11 cellular contexts compared by ENCODE assay signal in the genomic region with DNA sequence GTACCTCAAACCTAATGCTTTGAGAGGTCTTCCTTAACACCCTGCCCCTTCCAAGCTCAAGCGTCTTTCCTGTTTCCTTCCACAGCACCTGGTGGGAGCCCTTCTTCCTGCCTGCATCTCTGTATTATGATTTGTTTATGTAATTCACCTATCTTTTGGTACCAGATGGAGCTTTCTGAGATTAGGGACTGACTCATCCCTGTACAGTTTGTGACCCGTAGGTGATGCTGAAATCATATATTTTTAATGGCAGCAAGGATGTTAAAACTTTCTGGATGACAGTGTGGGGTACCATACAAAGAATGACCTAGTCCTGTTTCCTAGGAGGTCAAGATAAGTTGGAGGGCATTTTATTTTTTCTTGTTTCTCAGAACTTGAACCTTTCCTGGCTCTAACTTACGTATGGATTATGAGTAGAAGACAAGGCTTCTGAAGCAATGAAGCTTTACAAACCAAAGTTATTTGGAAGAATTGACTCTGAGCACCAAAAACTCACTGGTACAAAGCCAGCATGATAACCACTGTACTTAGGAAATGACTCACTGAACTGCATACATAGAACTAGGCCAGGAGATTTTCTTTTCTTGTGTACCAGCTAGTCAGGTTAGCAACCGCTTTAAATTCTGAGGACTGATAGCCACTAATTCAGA. TPM values are rescaled to one million over a fixed set of nuclear protein-coding genes. Genes with fewer than 3 reads are reported as not detected.
A peak's percentile ranks its signal among the peaks of the same experiment; 100 is the strongest.
DNase-seq lines count a peak whose midpoint lies in the region; ATAC-seq, FAIRE-seq and TF ChIP-seq lines count a peak whose summit lies in the region.
"Had no signal": no experiment of that assay in that cellular context is flagged by ENCODE, and none has a peak within 500 bp of the region (broad histone marks: within the 10 kb centered on the region; RNA-seq: fewer than 3 reads in every experiment).

No MANE protein-coding gene starts in this region.

- SMC1A ChIA-PET in GM12878 (lab: Charles Lee; ENCODE audit: uncharacterized antibody, unreplicated experiment) = interaction anchor here (1.4 to 1.6 kb wide), 2 partner anchors 51 to 63 kb away, joined by 3 to 7 read pairs; no protein-coding TSS in a partner anchor

- WGBS in GM12878 (ENCODE audit: insufficient coverage, insufficient replicate concordance, low lambda C conversion rate, missing lambda C conversion rate) = 1% methylated on average over 3 of the region's 4 CpGs

- no peak for TF ChIP-seq RAD21 in GM12878 (IDR thresholded peaks at IDR 0.05; ENCODE audit: insufficient read depth, low read depth, low read length)

- no peak for TF ChIP-seq POLR2A in GM12878 (IDR thresholded peaks at IDR 0.05; ENCODE audit: low read depth, low read length)

- H3K4me3 ChIP-seq in AG09309 (ENCODE audit: control insufficient read depth, low read depth, low read length) (no peak overlapping the region), GM12878 (no peak overlapping the region)

- H3K4me3 Mint-ChIP-seq in glutamatergic neuron (ENCODE audit: unreplicated experiment) = no peak overlapping the region
- H3K4me3 Mint-ChIP-seq: activated B cell treated with CpG ODN at 0.5 μM for 24 hours had no signal

- no peak overlapping the region for H3K9ac ChIP-seq in GM12878 (ENCODE audit: control insufficient read depth, insufficient read depth, low read length)

- no peaks in the 10 kb centered on the region for H3K27me3 Mint-ChIP-seq in glutamatergic neuron (ENCODE audit: unreplicated experiment)
- H3K27me3 Mint-ChIP-seq: activated B cell treated with CpG ODN at 0.5 μM for 24 hours had no signal

- H3K36me3 Mint-ChIP-seq in glutamatergic neuron (ENCODE audit: unreplicated experiment) = no peaks in the 10 kb centered on the region

- DNase-seq in AG09309 (ENCODE audit: low read depth) (peak; percentile 11), GM12878 (ENCODE audit: low read depth, low spot score) (peak; percentile 36), LoVo (ENCODE audit: low spot score) (no peak), glutamatergic neuron (no peak), anterior cingulate cortex (lab: John Stamatoyannopoulos, UW) (no peak), glomerular visceral epithelial cell (ENCODE audit: extremely low spot score) (no peak)
- DNase-seq: activated B cell treated with CpG ODN at 0.5 μM for 24 hours, NCI-H345 had no signal

- POLR2A ChIA-PET in GM12878 (lab: Charles Lee) = interaction anchor here (0.5 kb wide), 1 partner anchor 16 kb away, joined by 3 read pairs; no protein-coding TSS in a partner anchor

- H3K36me3 ChIP-seq in GM12878 (ENCODE audit: control insufficient read depth in 2 of 2, insufficient read depth in 2 of 2, low read length in 1 of 2) = no peaks in the 10 kb centered on the region

- no peak overlapping the region; the same call in 1 of the 2 replicates for H2AFZ ChIP-seq in GM12878 (ENCODE audit: control insufficient read depth, low read depth, low read length)

- no peaks in the 10 kb centered on the region for H3K79me2 ChIP-seq in GM12878 (ENCODE audit: control insufficient read depth, insufficient read depth, low read length)

- no peak for FAIRE-seq in GM12878 (lab: Jason Lieb, UNC)

- no peak for TF ChIP-seq CTCF in AG09309 (IDR thresholded peaks at IDR 0.05; ENCODE audit: control insufficient read depth, insufficient read depth, low read depth, low read length, missing control alignments)
- no peak for TF ChIP-seq CTCF in GM12878 (IDR thresholded peaks at IDR 0.05 in 2 of 3, conservative IDR thresholded peaks at IDR 0.05 in 1 of 3; ENCODE audit: control insufficient read depth in 2 of 3, extremely low read depth in 1 of 3, insufficient read depth in 1 of 3, low read depth in 3 of 3, low read length in 3 of 3)
- no peak for TF ChIP-seq CTCF in glutamatergic neuron (IDR thresholded peaks at IDR 0.05; ENCODE audit: partially characterized antibody, unreplicated experiment)

- H3K27ac Mint-ChIP-seq in glutamatergic neuron (ENCODE audit: unreplicated experiment) = no peak overlapping the region
- H3K27ac Mint-ChIP-seq: activated B cell treated with CpG ODN at 0.5 μM for 24 hours had no signal

- H3K4me1 Mint-ChIP-seq in glutamatergic neuron (ENCODE audit: low read depth, unreplicated experiment) = peaks cover 6% of the 10 kb centered on the region

- in situ Hi-C loops in GM12878 (cut with MboI) = no loop called here

- H3K9me3 Mint-ChIP-seq in glutamatergic neuron (ENCODE audit: unreplicated experiment) = no peaks in the 10 kb centered on the region
- H3K9me3 Mint-ChIP-seq: activated B cell treated with CpG ODN at 0.5 μM for 24 hours had no signal

- CTCF ChIA-PET in GM12878 (lab: Yijun Ruan, JAX) = interaction anchor here (0.6 to 2.0 kb wide), 2 partner anchors 14 to 190 kb away, joined by 3 to 5 read pairs; no protein-coding TSS in a partner anchor

- TF ChIP-seq EP300 in GM12878 (IDR thresholded peaks at IDR 0.05; ENCODE audit: borderline replicate concordance in 1 of 2, control insufficient read depth in 1 of 2, low read depth in 2 of 2, low read length in 2 of 2) = no peak

- BruUV-seq in GM12878 (replicated peaks; lab: Mats Ljungman, UMichigan) = no TSS peak

- no peak overlapping the region for H3K27ac ChIP-seq in GM12878 (ENCODE audit: control insufficient read depth, insufficient read depth)

- H4K20me1 ChIP-seq in GM12878 (ENCODE audit: control insufficient read depth, insufficient read depth) = no peaks in the 10 kb centered on the region

- ATAC-seq in GM19397 (IDR thresholded peaks at IDR 0.05; ENCODE audit: unreplicated experiment) (peak; percentile 48), HG03378 (IDR thresholded peaks at IDR 0.05; ENCODE audit: unreplicated experiment) (peak; percentile 81), GM12878 (peak; percentile 87)
- ATAC-seq: HCT116 had no signal

- H3K4me1 ChIP-seq in GM12878 (ENCODE audit: control insufficient read depth, insufficient read depth, low read length) = peaks cover 10% of the 10 kb centered on the region

- intact Hi-C loops in GM12878 (cut with micrococcal nuclease; ENCODE audit: unreplicated experiment) = loop anchor here (5.0 kb wide), 1 partner anchor 64 kb away; no protein-coding TSS in a partner anchor

- no peak overlapping the region; the same call in 1 of the 2 replicates for H3K4me2 ChIP-seq in GM12878 (ENCODE audit: control insufficient read depth, insufficient read depth)

- RAD21 ChIA-PET in GM12878 (lab: Charles Lee; ENCODE audit: unreplicated experiment) = no interaction called here

- H3K9me3 ChIP-seq in GM12878 (replicated peaks; ENCODE audit: control insufficient read depth, insufficient read depth, low read length) = no peaks in the 10 kb centered on the region

- H3K27me3 ChIP-seq in GM12878 (replicated peaks in 1 of 2; ENCODE audit: control insufficient read depth in 2 of 2, insufficient read depth in 2 of 2, low read length in 1 of 2) = no peaks in the 10 kb centered on the region

TF ChIP-seq in GM12878, 131 proteins besides CTCF, POLR2A, EP300 and RAD21 (continues in another document):
- TF ChIP-seq ETV6 (conservative IDR thresholded peaks at IDR 0.05 in 1 of 2, IDR thresholded peaks at IDR 0.05 in 1 of 2; ENCODE audit: borderline replicate concordance in 1 of 2, low read depth in 1 of 2) = peak in 1 of 2 experiments; percentile 33; a peak in 1 of 4 replicates
- TF ChIP-seq GABPA (IDR thresholded peaks at IDR 0.05; ENCODE audit: low read depth) = 0 out of 2 replicates have a peak, but pooled peaks have one; percentile 17
- peak; percentile 57; the same call in 1 of the 2 replicates for TF ChIP-seq IRF4 (IDR thresholded peaks at IDR 0.05; ENCODE audit: low read depth, low read length)
- peak; percentile 22; the same call in 1 of the 2 replicates for TF ChIP-seq FOXM1 (IDR thresholded peaks at IDR 0.05; ENCODE audit: low read depth, low read length)
- TF ChIP-seq MEF2A (IDR thresholded peaks at IDR 0.05; ENCODE audit: insufficient read depth, low read depth, low read length) = peak; percentile 33; the same call in 1 of the 2 replicates
- no peak for TF ChIP-seq POU2F2 (IDR thresholded peaks at IDR 0.05; ENCODE audit: borderline replicate concordance, low read depth, low read length)
- peak; percentile 77 for TF ChIP-seq NFIC (IDR thresholded peaks at IDR 0.05; ENCODE audit: low read depth, low read length)
- TF ChIP-seq, protein P1, sequence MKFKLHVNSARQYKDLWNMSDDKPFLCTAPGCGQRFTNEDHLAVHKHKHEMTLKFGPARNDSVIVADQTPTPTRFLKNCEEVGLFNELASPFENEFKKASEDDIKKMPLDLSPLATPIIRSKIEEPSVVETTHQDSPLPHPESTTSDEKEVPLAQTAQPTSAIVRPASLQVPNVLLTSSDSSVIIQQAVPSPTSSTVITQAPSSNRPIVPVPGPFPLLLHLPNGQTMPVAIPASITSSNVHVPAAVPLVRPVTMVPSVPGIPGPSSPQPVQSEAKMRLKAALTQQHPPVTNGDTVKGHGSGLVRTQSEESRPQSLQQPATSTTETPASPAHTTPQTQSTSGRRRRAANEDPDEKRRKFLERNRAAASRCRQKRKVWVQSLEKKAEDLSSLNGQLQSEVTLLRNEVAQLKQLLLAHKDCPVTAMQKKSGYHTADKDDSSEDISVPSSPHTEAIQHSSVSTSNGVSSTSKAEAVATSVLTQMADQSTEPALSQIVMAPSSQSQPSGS (IDR thresholded peaks at IDR 0.05; ENCODE audit: low read length) = peak; percentile 57; the same call in 1 of the 2 replicates

RNA-seq across cellular contexts. Expression of a gene that starts 46.6 kb away (rescaled TPM):
- total RNA-seq in GM12878 (2013; cell fraction: nucleolus; rRNA removed) = 4.8 and 6.2 TPM in 2 replicates
- total RNA-seq in GM12878 (2014; rRNA removed) (0.11 and 0.16 TPM in 2 replicates), GM12878 (2014; rRNA removed; fragmentation: Illumina TruSeq; extraction: Trizol) (0.31 and 0.37 TPM in 2 replicates), GM12878 (2021) (0.11 and 0.18 TPM in 2 replicates), glutamatergic neuron (ENCODE audit: unreplicated experiment) (not detected)
- polyA plus RNA-seq in GM12878 (2011; ENCODE audit: low read depth) = 0.42 TPM
- polyA plus RNA-seq in GM12878 (2011; rRNA removed) (1.3 and 1.6 TPM in 2 replicates), GM12878 (2014; fragmentation: Illumina TruSeq; extraction: Trizol) (0.28 and 0.52 TPM in 2 replicates), GM12878 (2014; fragmentation: Nextera tagmentation; extraction: Ambion mirVana) (under 1 TPM in 1 of 2 experiments, not detected in 1; 0.27 TPM), GM12878 (2014; rRNA removed) (0.16 and 0.32 TPM in 2 replicates), GM12878 (2016; fragmentation: Nextera tagmentation; extraction: Ambion mirVana) (under 1 TPM; 0.23 to 0.54 TPM)
- polyA plus RNA-seq in GM12878 (2011; cell fraction: cytosol; rRNA removed) = 0.22 and 0.32 TPM in 2 replicates
- 1.7 and 2.8 TPM in 2 replicates for polyA plus RNA-seq in GM12878 (2011; cell fraction: nucleus; rRNA removed)
- polyA plus RNA-seq in GM12878 (2012) = 0.45 and 1.1 TPM in 2 replicates
- polyA minus RNA-seq in GM12878 (2011; rRNA and poly(A)+ RNA removed) = 0.21 and 0.66 TPM in 2 replicates
- polyA minus RNA-seq in GM12878 (2011; cell fraction: cytosol; rRNA and poly(A)+ RNA removed) = not detected in 2 replicates
- 0.48 TPM in 2 replicates for polyA minus RNA-seq in GM12878 (2011; cell fraction: nucleus; rRNA and poly(A)+ RNA removed)

Comparison
In these comparisons a context has a peak if more than half of its experiments do, and no peak if none do; other contexts are left out.
1. DNase-seq: peak in AG09309 (single experiment) and GM12878 (single experiment); none in LoVo (single experiment), glutamatergic neuron (single experiment), anterior cingulate cortex (0 of 58) and glomerular visceral epithelial cell (single experiment).
2. Peak in every context shown above with its lines, with median percentiles within 50 percentile points of each other: ATAC-seq.